ENCODE assay signal across 8 cellular contexts in the genomic region with DNA sequence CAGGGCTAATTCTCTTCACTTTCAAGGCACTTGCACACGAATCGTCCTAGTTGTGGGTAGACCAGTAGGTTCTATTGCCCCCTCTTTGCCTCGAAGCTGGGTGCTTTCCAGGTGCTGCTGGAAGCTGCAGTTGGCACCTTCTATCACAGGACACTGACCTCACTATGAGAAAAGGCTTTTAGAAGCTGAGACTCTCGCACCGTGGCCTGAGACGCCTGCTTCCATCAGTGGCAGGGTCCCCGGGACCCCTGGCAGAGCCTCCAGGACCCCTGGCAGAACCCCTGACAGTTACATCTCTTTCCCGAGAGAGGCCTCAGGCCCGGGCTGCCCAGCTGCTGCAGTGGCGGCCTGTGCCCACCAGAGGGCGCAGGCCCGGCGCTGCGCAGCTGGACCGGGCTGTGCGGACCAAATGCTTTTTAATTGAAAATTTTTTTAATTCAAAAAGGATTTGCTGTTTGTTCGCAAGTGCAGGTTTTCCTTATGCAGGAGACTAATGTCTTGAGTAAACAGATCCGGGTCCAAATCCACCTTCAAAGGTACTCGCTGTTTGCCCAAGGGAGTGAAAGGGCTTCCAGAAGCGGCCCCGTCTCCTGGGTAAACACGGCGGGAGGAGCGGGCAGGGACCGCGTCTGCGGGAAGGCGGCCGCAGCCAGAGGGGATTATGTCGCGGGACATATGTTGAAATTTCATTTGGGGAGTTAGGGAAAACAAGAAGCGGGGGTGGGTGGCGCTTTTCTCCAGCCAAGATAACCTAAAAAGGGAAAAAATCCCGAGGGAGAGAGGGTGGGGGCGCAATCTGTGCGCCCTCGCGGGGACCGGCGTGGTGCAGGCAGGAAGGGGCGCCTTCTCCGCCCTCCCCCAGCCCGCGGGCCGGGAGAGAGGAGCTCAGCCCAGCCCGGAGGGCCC.
DNase-seq lines count a peak whose midpoint lies in the region; ATAC-seq and TF ChIP-seq lines count a peak whose summit lies in the region.

No MANE protein-coding gene starts in this region.

- peak; percentile 85 for TF ChIP-seq CTCF in WERI-Rb-1 (IDR thresholded peaks at IDR 0.05; ENCODE audit: low read depth, low read length)

- H3K27me3 ChIP-seq in WERI-Rb-1 (ENCODE audit: insufficient read depth, low read depth, severe bottlenecking): no peaks in the 10 kb centered on the region

- no peaks in the 10 kb centered on the region for H3K9me3 ChIP-seq in WERI-Rb-1 (ENCODE audit: severe bottlenecking)

- ATAC-seq in left lobe of liver: peak; percentile 83
- no peak for ATAC-seq in GM21786 (IDR thresholded peaks at IDR 0.05; ENCODE audit: unreplicated experiment)
- no peak for ATAC-seq in GM19023 (IDR thresholded peaks at IDR 0.05; ENCODE audit: unreplicated experiment)

- peak; percentile 10 for DNase-seq in GM04504 (ENCODE audit: low read depth)
- peak; percentile 43 for DNase-seq in M059J (ENCODE audit: low read depth)
- DNase-seq in WERI-Rb-1: peak; percentile 77
- peak; percentile 61 for DNase-seq in cerebellum (ENCODE audit: low spot score)
- DNase-seq in left lobe of liver (ENCODE audit: low spot score): no peak
- DNase-seq in stimulated activated CD8-positive, alpha-beta memory T cell treated with anti-CD3 and anti-CD28 coated beads, Interleukin-15, amount 100 ng/mL, for 24 hours (ENCODE audit: low read depth): peak; percentile 21

- H3K36me3 ChIP-seq in WERI-Rb-1: peaks cover 11% of the 10 kb centered on the region

- peak overlapping the region; percentile 55 for H3K27ac ChIP-seq in WERI-Rb-1

- peak overlapping the region; percentile 65 for H3K4me3 ChIP-seq in WERI-Rb-1 (ENCODE audit: low read depth, low read length)
